ENCODE assay signal across 8 cellular contexts in genomic region chr17:73092518-73093135, GRCh38. TPM values are rescaled to one million over a fixed set of nuclear protein-coding genes. Genes with fewer than 3 reads are reported as not detected.
DNase-seq lines count a peak whose midpoint lies in the region; ATAC-seq and TF ChIP-seq lines count a peak whose summit lies in the region.

Gene SLC39A11, minus strand, starts transcription at chr17:73092688. Its CDS starts 3,924 bp downstream, at chr17:73088764.

- no peaks in the 10 kb centered on the region for H3K27me3 ChIP-seq in colonic mucosa

- H3K27ac ChIP-seq in colonic mucosa, result peak within 1 kb of the TSS; percentile 11

- no peak for TF ChIP-seq CTCF in colonic mucosa (IDR thresholded peaks at IDR 0.05)

- H3K9me3 ChIP-seq in colonic mucosa, result no peaks in the 10 kb centered on the region

- H3K36me3 ChIP-seq in colonic mucosa, result no peaks in the 10 kb centered on the region

- peak within 1 kb of the TSS; percentile 70 to 75 for H3K9ac ChIP-seq in colonic mucosa (ENCODE audit: low read depth in 2 of 2, low read length in 2 of 2)

- intact Hi-C loops in colonic mucosa (cut with DNase I), result no loop called here
- intact Hi-C loops in left colon (cut with DNase I, micrococcal nuclease), result no loop called here

- TF ChIP-seq POLR2A in GM19193 (IDR thresholded peaks at IDR 0.05; ENCODE audit: extremely low read depth, insufficient read depth, insufficient read length), result peak; percentile 82

- peak within 1 kb of the TSS; percentile 72 for H3K4me3 ChIP-seq in colonic mucosa

- ATAC-seq in HG03439 (IDR thresholded peaks at IDR 0.05; ENCODE audit: unreplicated experiment) (peak; percentile 97), left colon (peak; percentile 99)

- no peaks in the 10 kb centered on the region for H3K4me1 ChIP-seq in colonic mucosa

- DNase-seq in Ammon's horn (ENCODE audit: low spot score), result peak; percentile 98
- peak; percentile 90 for DNase-seq in NCI-H510A treated with DMSO at 0.1 percent for 48 hours (lab: John Stamatoyannopoulos, UW)
- DNase-seq in activated CD4-positive, alpha-beta T cell treated with anti-CD3 and anti-CD28 coated beads for 4 hours, result peak; percentile 86
- DNase-seq in colonic mucosa, result peak; percentile 95
- peak; percentile 92 to 93 for DNase-seq in left colon
- peak; percentile 92 for DNase-seq in stimulated activated CD4-positive, alpha-beta T cell treated with anti-CD3 and anti-CD28 coated beads, Interleukin-1b, Interleukin-23, amount 100 ng/mL, for 48 hours

RNA-seq across cellular contexts. Expression of gene SLC39A11, which starts in this region (rescaled TPM):
- total RNA-seq in colonic mucosa (10 to 100 TPM; 57.7 to 60.0 TPM), left colon (10 to 100 TPM; 67.4 to 89.8 TPM)

Comparison
In these comparisons a context has a peak if more than half of its experiments do, and no peak if none do; other contexts are left out.
1. Peak in every context shown above with its lines: DNase-seq, ATAC-seq, H3K4me3 ChIP-seq and H3K27ac ChIP-seq.